26 cellular contexts compared by ENCODE assay signal in the genomic region with DNA sequence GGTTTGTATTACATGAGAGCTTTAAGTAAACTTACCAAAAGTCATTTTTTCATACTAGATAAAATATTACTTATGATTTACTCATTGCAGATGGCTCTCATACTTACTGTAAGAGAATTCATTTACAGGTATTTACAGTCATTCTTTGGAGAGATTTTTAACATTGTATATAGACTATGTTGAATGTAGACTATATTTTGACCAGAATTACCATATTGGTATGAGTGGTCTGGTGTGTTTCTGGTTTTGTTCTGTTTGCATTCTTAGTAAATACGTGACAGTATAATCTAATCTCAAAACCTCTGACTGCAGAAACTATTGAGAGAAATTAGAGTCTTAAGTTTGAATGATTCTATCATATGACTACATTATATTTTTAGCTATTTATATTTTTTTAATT.
"Had no signal": no experiment of that assay in that cellular context is flagged by ENCODE, and none has a peak within 500 bp of the region (broad histone marks: within the 10 kb centered on the region; RNA-seq: fewer than 3 reads in every experiment).

No MANE protein-coding gene starts in this region.

- H3K27ac ChIP-seq: epithelial cell of prostate, gastrocnemius medialis, lower lobe of right lung, neutrophil, parathyroid adenoma, right lobe of liver, stomach, thyroid gland, vagina had no signal

- H3K9me3 ChIP-seq: gastrocnemius medialis, lower lobe of right lung, neutrophil, right lobe of liver, stomach, thyroid gland, vagina had no signal

- H3K4me3 ChIP-seq: gastrocnemius medialis, lower lobe of right lung, right lobe of liver, smooth muscle cell, stomach, thyroid gland, vagina had no signal

- H3K27me3 ChIP-seq: gastrocnemius medialis, neutrophil, right lobe of liver, stomach, thyroid gland, vagina had no signal

- H3K4me2 ChIP-seq: smooth muscle cell had no signal

- DNase-seq: effector CD8-positive, alpha-beta T cell; endodermal cell; foreskin fibroblast; gastrocnemius medialis; head of caudate nucleus; left ventricle myocardium superior; lower lobe of right lung; naive thymus-derived CD8-positive, alpha-beta T cell; right lobe of liver; stimulated activated CD4-positive, alpha-beta T cell treated with anti-CD3 and anti-CD28 coated beads, Interleukin-12 subunit alpha, Interleukin-12 subunit beta, amount 100 ng/mL, for 4 hours; stimulated activated CD4-positive, alpha-beta T cell treated with anti-CD3 and anti-CD28 coated beads, Interleukin-1b, Interleukin-23, amount 100 ng/mL, for 48 hours; stimulated activated CD4-positive, alpha-beta T cell treated with anti-CD3 and anti-CD28 coated beads, Interleukin-4, amount 100 ng/mL, for 1 hour; stimulated activated CD8-positive, alpha-beta memory T cell treated with anti-CD3 and anti-CD28 coated beads, Interleukin-4, amount 100 ng/mL, for 48 hours; stimulated activated naive CD4-positive, alpha-beta T cell treated with Interleukin-2 at 50 U/mL for 16 hours; stomach; thyroid gland had no signal

- H3K79me2 ChIP-seq: parathyroid adenoma had no signal

- H3K4me3 Mint-ChIP-seq: dendritic cell treated with granulocyte-macrophage colony-stimulating factor and Interleukin-4, amounts not matched to agents 40 ng/mL and 50 ng/mL, for 4 days; endodermal cell; naive thymus-derived CD8-positive, alpha-beta T cell; neural crest cell had no signal

- H2AFZ ChIP-seq: parathyroid adenoma had no signal

- H3K4me1 Mint-ChIP-seq: endodermal cell, neural crest cell had no signal

- H3K4me1 ChIP-seq: lower lobe of right lung, parathyroid adenoma, right lobe of liver, thyroid gland had no signal

- ATAC-seq: esophagus mucosa; gastrocnemius medialis; left ventricle myocardium superior; lower lobe of right lung; naive thymus-derived CD8-positive, alpha-beta T cell; right lobe of liver had no signal

- H3K36me3 ChIP-seq: thyroid gland, vagina had no signal

- H3K27ac Mint-ChIP-seq: dendritic cell treated with granulocyte-macrophage colony-stimulating factor and Interleukin-4, amounts not matched to agents 40 ng/mL and 50 ng/mL, for 4 days; endodermal cell; progenitor cell of endocrine pancreas had no signal

- H3K9me3 Mint-ChIP-seq: dendritic cell treated with granulocyte-macrophage colony-stimulating factor and Interleukin-4, amounts not matched to agents 40 ng/mL and 50 ng/mL, for 4 days; endodermal cell; naive thymus-derived CD8-positive, alpha-beta T cell; neural crest cell had no signal

- FAIRE-seq: keratinocyte had no signal

- H3K9ac ChIP-seq: parathyroid adenoma had no signal

- H3K27me3 Mint-ChIP-seq: dendritic cell treated with granulocyte-macrophage colony-stimulating factor and Interleukin-4, amounts not matched to agents 40 ng/mL and 50 ng/mL, for 4 days; naive thymus-derived CD8-positive, alpha-beta T cell; progenitor cell of endocrine pancreas had no signal
